In the genomic region with DNA sequence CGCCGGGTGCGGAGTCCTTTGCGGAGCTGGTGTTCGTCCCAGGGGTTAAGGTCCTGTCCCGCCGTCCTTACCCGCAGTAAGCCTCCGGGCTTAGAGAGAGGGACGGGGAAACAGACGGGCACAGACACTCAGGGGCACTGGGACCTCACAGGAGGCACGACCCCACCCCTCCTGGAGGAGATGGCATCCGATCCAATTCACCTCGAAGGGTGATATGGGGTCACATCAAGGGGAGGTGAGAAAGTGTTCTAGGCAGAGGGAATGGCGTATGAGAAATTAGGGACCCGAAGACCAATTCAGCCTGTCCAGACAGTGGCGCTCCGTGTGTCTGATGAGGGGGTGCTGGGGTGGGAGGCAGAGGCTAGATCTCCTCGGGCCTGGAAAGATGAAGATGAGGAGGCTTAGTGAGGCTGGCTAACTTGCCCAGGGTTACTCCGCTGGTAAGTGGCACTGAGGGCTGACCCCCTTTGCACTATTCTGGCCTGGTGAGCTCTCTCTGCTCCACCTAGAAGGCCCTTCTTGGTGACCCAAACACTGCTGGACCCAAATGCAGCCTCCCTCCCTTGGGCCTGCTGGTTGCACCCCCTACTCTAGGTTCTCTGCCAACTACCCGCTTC, we compare ENCODE assay signal across 6 cellular contexts. TPM values are rescaled to one million over a fixed set of nuclear protein-coding genes. Genes with fewer than 3 reads are reported as not detected.
DNase-seq lines count a peak whose midpoint lies in the region; ATAC-seq and TF ChIP-seq lines count a peak whose summit lies in the region.

No MANE protein-coding gene starts in this region.

- H3K36me3 ChIP-seq in psoas muscle (ENCODE audit: insufficient read depth in 1 of 2, low read depth in 1 of 2) = no peaks in the 10 kb centered on the region

- H3K27ac ChIP-seq in coronary artery (peak overlapping the region; percentile 91 to 98), psoas muscle (peak overlapping the region; percentile 96)

- no peak for DNase-seq in coronary artery (ENCODE audit: low spot score)
- no peak for DNase-seq in psoas muscle
- no peak for DNase-seq in mesenteric fat pad (ENCODE audit: low spot score)
- DNase-seq in NCI-H1694 (lab: John Stamatoyannopoulos, UW) = no peak

- H3K4me3 ChIP-seq in coronary artery (peak overlapping the region; percentile 85), psoas muscle (peak overlapping the region; percentile 77)

- WGBS in psoas muscle, 3 donors = 12 to 15% (median 13%) methylated on average over 21 of the region's 21 CpGs

- no peaks in the 10 kb centered on the region for H3K4me1 ChIP-seq in psoas muscle

- no peaks in the 10 kb centered on the region for H3K9me3 ChIP-seq in psoas muscle

- H3K27me3 ChIP-seq in psoas muscle (ENCODE audit: insufficient read depth in 3 of 3, low read length in 2 of 3) = no peaks in the 10 kb centered on the region

- TF ChIP-seq CTCF in coronary artery (IDR thresholded peaks at IDR 0.05) = no peak
- TF ChIP-seq CTCF in psoas muscle (IDR thresholded peaks at IDR 0.05) = no peak

- peak; percentile 5 for ATAC-seq in HG03025 (IDR thresholded peaks at IDR 0.05; ENCODE audit: low FRiP score, unreplicated experiment)
- peak; percentile 16 to 36 (median 20) for ATAC-seq in psoas muscle
- ATAC-seq in GM19351 (IDR thresholded peaks at IDR 0.05; ENCODE audit: unreplicated experiment) = no peak

- intact Hi-C loops in psoas muscle (cut with DNase I) = loop anchor here in 1 of 2 donors (5.0 kb wide), 1 partner anchor 33 kb away; a partner anchor contains a TSS

RNA-seq across cellular contexts. Expression of a gene that starts 12.1 kb away (rescaled TPM):
- 1 to 10 TPM in 3 of 4 donors, under 1 TPM in 1; 0.76 to 1.8 (median 1.3) TPM for total RNA-seq in psoas muscle
- polyA plus RNA-seq in psoas muscle = 1 to 10 TPM in 2 of 3 donors, under 1 TPM in 1; 0.35 to 1.4 (median 1.2) TPM
- 26.1 TPM for total RNA-seq in mesenteric fat pad

RNA-seq across cellular contexts. Expression of a gene that starts 13.3 kb away (rescaled TPM):
- total RNA-seq in psoas muscle = under 1 TPM in 2 of 4 donors, not detected in 2; 0.32 to 0.59 TPM
- polyA plus RNA-seq in psoas muscle = under 1 TPM; 0.06 to 0.42 (median 0.11) TPM
- total RNA-seq in mesenteric fat pad = not detected

RNA-seq across cellular contexts. Expression of a gene that starts 20.3 kb away (rescaled TPM):
- total RNA-seq in psoas muscle (1 to 10 TPM; 3.7 to 7.1 (median 4.7) TPM), mesenteric fat pad (78.0 TPM)
- polyA plus RNA-seq in psoas muscle = 1 to 10 TPM; 3.0 to 8.3 (median 3.5) TPM

RNA-seq across cellular contexts. Expression of a gene that starts 22.6 kb away (rescaled TPM):
- total RNA-seq in psoas muscle (1 to 10 TPM in 1 of 4 donors, under 1 TPM in 3; 0.12 to 1.0 (median 0.36) TPM), mesenteric fat pad (0.93 TPM)
- polyA plus RNA-seq in psoas muscle = under 1 TPM; 0.31 to 0.55 (median 0.35) TPM

RNA-seq across cellular contexts. Expression of a gene that starts 32.5 kb away (rescaled TPM):
- total RNA-seq in psoas muscle (not detected), mesenteric fat pad (0.19 TPM)
- under 1 TPM in 1 of 3 donors, not detected in 2; 0.08 TPM for polyA plus RNA-seq in psoas muscle
